12 cellular contexts compared by ENCODE assay signal in the genomic region with DNA sequence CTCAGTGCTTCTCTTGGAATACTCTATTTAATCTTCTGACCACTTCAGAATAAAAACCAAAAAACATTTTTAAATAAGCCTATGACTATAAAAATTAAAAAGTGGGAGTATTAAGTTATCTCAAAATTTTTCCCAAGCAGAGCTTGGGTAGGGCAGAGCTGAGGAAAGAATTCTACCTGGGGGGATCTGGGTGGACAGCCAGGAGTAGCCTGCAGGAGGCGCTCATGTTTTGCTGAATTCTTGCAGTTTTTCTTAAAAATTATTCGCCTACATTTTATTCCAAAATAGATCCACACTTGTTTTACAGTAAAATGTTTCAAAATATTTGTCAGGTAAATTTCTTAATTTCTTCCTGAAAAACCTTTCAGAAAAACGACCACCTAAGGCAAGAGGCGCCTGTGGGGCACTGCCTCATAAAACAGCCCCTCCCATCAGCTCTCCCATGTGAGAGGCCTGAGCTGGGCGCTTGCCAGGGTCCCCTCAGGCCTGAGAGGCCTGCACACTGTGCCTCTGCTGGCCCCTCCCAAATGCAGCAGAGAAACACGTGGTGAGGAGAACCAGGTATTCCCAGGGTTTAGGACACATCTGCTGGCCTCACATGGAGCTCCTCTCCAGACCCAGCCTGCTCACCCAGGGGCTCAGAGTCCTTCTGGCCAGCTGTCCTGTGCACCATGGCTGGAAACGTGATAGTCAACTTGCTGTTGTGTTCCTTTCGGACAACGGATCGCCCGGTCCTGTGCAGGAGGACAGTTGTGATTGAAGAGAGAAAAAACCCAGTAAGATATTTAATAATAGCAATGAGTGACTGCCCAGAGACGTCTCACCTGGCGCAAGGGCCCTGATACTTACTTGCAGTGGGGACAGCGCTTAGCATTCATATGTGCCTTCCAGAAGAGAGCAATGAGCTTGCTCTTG. TPM values are rescaled to one million over a fixed set of nuclear protein-coding genes. Genes with fewer than 3 reads are reported as not detected.
DNase-seq lines count a peak whose midpoint lies in the region; ATAC-seq, FAIRE-seq and TF ChIP-seq lines count a peak whose summit lies in the region.
"Had no signal": no experiment of that assay in that cellular context is flagged by ENCODE, and none has a peak within 500 bp of the region (broad histone marks: within the 10 kb centered on the region; RNA-seq: fewer than 3 reads in every experiment).

No MANE protein-coding gene starts in this region.

- H3K36me3 Mint-ChIP-seq in nephron progenitor cell (ENCODE audit: low read depth): peaks cover 64% of the 10 kb centered on the region
- H3K36me3 Mint-ChIP-seq in activated T-helper 17 cell treated with anti-CD3 and anti-CD28 coated beads, Interleukin-2, amount 50 U/mL, for 72 hours (ENCODE audit: low read depth): peaks cover 96% of the 10 kb centered on the region

- H3K4me1 ChIP-seq in DND-41 (ENCODE audit: insufficient read depth, low read length): no peaks in the 10 kb centered on the region
- no peaks in the 10 kb centered on the region for H3K4me1 ChIP-seq in HCT116 (ENCODE audit: control insufficient read depth in 1 of 2, insufficient read depth in 2 of 2, low read length in 2 of 2)
- H3K4me1 ChIP-seq in tibial nerve: no peaks in the 10 kb centered on the region
- H3K4me1 ChIP-seq: SJCRH30 had no signal

- DNase-seq in DND-41 (no peak), HCT116 (ENCODE audit: low read depth, low spot score) (no peak), bronchial epithelial cell (ENCODE audit: low read depth) (no peak), nephron progenitor cell (no peak), NCI-H2107 (lab: John Stamatoyannopoulos, UW) (no peak), tibial nerve (ENCODE audit: low spot score in 2 of 2) (no peak)
- DNase-seq: activated CD4-positive, alpha-beta T cell treated with anti-CD3 and anti-CD28 coated beads, Interleukin-2, amount 50 U/mL, for 4 hours; mesenchymal stem cell; NCI-H2171 treated with DMSO at 0.1 percent for 48 hours; SJCRH30 had no signal

- intact Hi-C loops in HCT116 (cut with micrococcal nuclease): loop anchor here (10.0 kb wide), 1 partner anchor 363 kb away; no protein-coding TSS in a partner anchor

- no peak overlapping the region for H2AFZ ChIP-seq in DND-41 (ENCODE audit: low read depth, low read length)
- no peak overlapping the region for H2AFZ ChIP-seq in HCT116 (ENCODE audit: low read depth, low read length, poor library complexity, severe bottlenecking)

- no peak overlapping the region for H3K9ac ChIP-seq in DND-41 (ENCODE audit: low read depth, low read length)
- H3K9ac ChIP-seq in HCT116 (ENCODE audit: low read length): no peak overlapping the region

- no peak; the same call in 2 of the 3 replicates for ATAC-seq in DND-41 (ENCODE audit: insufficient read depth, low read depth)
- ATAC-seq in HCT116: peak; percentile 60
- ATAC-seq in GM18520 (IDR thresholded peaks at IDR 0.05; ENCODE audit: unreplicated experiment): no peak
- ATAC-seq in activated T-helper 17 cell treated with anti-CD3 and anti-CD28 coated beads, Interleukin-2, amount 50 U/mL, for 72 hours (replicated peaks): no peak

- H3K4me3 ChIP-seq in DND-41 (ENCODE audit: low read depth in 1 of 2, low read length in 2 of 2) (no peak overlapping the region), HCT116 (replicated peaks in 1 of 2; ENCODE audit: low read depth in 1 of 2, low read length in 2 of 2) (no peak overlapping the region), bronchial epithelial cell (ENCODE audit: low read depth, low read length) (no peak overlapping the region), tibial nerve (no peak overlapping the region)
- H3K4me3 ChIP-seq: SJCRH30 had no signal

- RAD21 ChIA-PET in HCT116 (lab: Charles Lee; ENCODE audit: low non-redundant PET in 1 of 2, low total read pairs in 2 of 2, uncharacterized antibody in 2 of 2, unreplicated experiment in 2 of 2): no interaction called here

- H4K20me1 ChIP-seq in DND-41 (ENCODE audit: insufficient read depth, low read length) (0 out of 2 replicates have a peak, but pooled peaks cover 2% of the 10 kb centered on the region), HCT116 (ENCODE audit: insufficient read depth) (no peaks in the 10 kb centered on the region)

- H3K79me2 ChIP-seq in DND-41 (ENCODE audit: insufficient read depth, low read length): peaks cover 3% of the 10 kb centered on the region; the same call in 1 of the 2 replicates
- peaks cover 20% of the 10 kb centered on the region for H3K79me2 ChIP-seq in HCT116 (ENCODE audit: insufficient read depth, low read length)

- TF ChIP-seq CTCF in DND-41 (IDR thresholded peaks at IDR 0.05; ENCODE audit: borderline replicate concordance, extremely low read depth, low read length, poor library complexity, severe bottlenecking) (peak; percentile 50), HCT116 (IDR thresholded peaks at IDR 0.05 in 2 of 3, conservative IDR thresholded peaks at IDR 0.05 in 1 of 3; ENCODE audit: borderline replicate concordance in 1 of 3, insufficient read depth in 1 of 3, low read depth in 2 of 3, low read length in 2 of 3) (peak in 2 of 3 experiments; percentile 63 to 67; a peak in 4 of 6 replicates), bronchial epithelial cell (IDR thresholded peaks at IDR 0.05; ENCODE audit: insufficient read depth, low read length, severe bottlenecking) (peak; percentile 16), nephron progenitor cell (IDR thresholded peaks at IDR 0.05) (peak; percentile 34), tibial nerve (IDR thresholded peaks at IDR 0.05) (peak in 1 of 5 experiments; percentile 15)

- H3K9me2 ChIP-seq in HCT116 (ENCODE audit: insufficient read depth): no peaks in the 10 kb centered on the region

- FAIRE-seq in bronchial epithelial cell (lab: Jason Lieb, UNC): no peak

- TF ChIP-seq RAD21 in HCT116 (IDR thresholded peaks at IDR 0.05; ENCODE audit: low read depth): peak; percentile 32

- no peak for TF ChIP-seq EP300 in tibial nerve (IDR thresholded peaks at IDR 0.05)

- CTCF ChIA-PET in HCT116 (lab: Charles Lee): interaction anchor here (0.5 to 1.9 kb wide), 2 partner anchors 261 to 278 kb away, joined by 3 to 6 read pairs; no protein-coding TSS in a partner anchor

- peak overlapping the region; percentile 25 for H3K27ac Mint-ChIP-seq in nephron progenitor cell
- H3K27ac Mint-ChIP-seq in activated T-helper 17 cell treated with anti-CD3 and anti-CD28 coated beads, Interleukin-2, amount 50 U/mL, for 72 hours: no peak overlapping the region

- H3K9me3 Mint-ChIP-seq in nephron progenitor cell: no peaks in the 10 kb centered on the region
- no peaks in the 10 kb centered on the region for H3K9me3 Mint-ChIP-seq in activated T-helper 17 cell treated with anti-CD3 and anti-CD28 coated beads, Interleukin-2, amount 50 U/mL, for 72 hours

- H3K9me3 ChIP-seq in DND-41 (ENCODE audit: insufficient read depth, low read length, severe bottlenecking) (no peaks in the 10 kb centered on the region), HCT116 (ENCODE audit: control insufficient read depth in 1 of 2, insufficient read depth in 1 of 2, low read depth in 1 of 2, low read length in 2 of 2) (no peaks in the 10 kb centered on the region), tibial nerve (no peaks in the 10 kb centered on the region)
- H3K9me3 ChIP-seq: SJCRH30 had no signal

- no peak for TF ChIP-seq POLR2A in HCT116 (IDR thresholded peaks at IDR 0.05; ENCODE audit: borderline replicate concordance, extremely low read depth, insufficient read depth, insufficient read length)
- no peak for TF ChIP-seq POLR2A in tibial nerve (IDR thresholded peaks at IDR 0.05)

- BruUV-seq in HCT116 (replicated peaks; lab: Mats Ljungman, UMichigan): no TSS peak

- H3K36me3 ChIP-seq in DND-41 (ENCODE audit: insufficient read depth, low read length) (peaks cover 67% of the 10 kb centered on the region), HCT116 (ENCODE audit: control insufficient read depth in 1 of 2, insufficient read depth in 2 of 2, low read length in 2 of 2) (peaks cover 40 to 46% of the 10 kb centered on the region in 2 experiments), bronchial epithelial cell (ENCODE audit: control insufficient read depth, insufficient read depth, low read length) (peaks cover 19% of the 10 kb centered on the region), tibial nerve (peaks cover 0 to 86% (median 5%) of the 10 kb centered on the region in 3 donors)

- POLR2A ChIA-PET in HCT116 (lab: Charles Lee): interaction anchor here (1.2 kb wide), 1 partner anchor 11 kb away, joined by 3 read pairs; no protein-coding TSS in a partner anchor

- no peak overlapping the region for H3K4me3 Mint-ChIP-seq in nephron progenitor cell
- H3K4me3 Mint-ChIP-seq in activated T-helper 17 cell treated with anti-CD3 and anti-CD28 coated beads, Interleukin-2, amount 50 U/mL, for 72 hours: no peak overlapping the region

- H3K4me2 ChIP-seq in DND-41 (ENCODE audit: insufficient read depth, low read length) (no peak overlapping the region), HCT116 (ENCODE audit: low read length) (no peak overlapping the region)

- 82 to 84% methylated on average over 14 of the region's 14 CpGs for WGBS in tibial nerve, 2 donors

- H3K27me3 ChIP-seq in DND-41 (ENCODE audit: insufficient read depth, low read length, poor library complexity) (no peaks in the 10 kb centered on the region), HCT116 (ENCODE audit: insufficient read depth, low read length) (no peaks in the 10 kb centered on the region), bronchial epithelial cell (ENCODE audit: control insufficient read depth, insufficient read depth, low read length) (no peaks in the 10 kb centered on the region), tibial nerve (no peaks in the 10 kb centered on the region)
- H3K27me3 ChIP-seq: SJCRH30 had no signal

- no peak overlapping the region for H3K27ac ChIP-seq in DND-41 (ENCODE audit: low read length)
- no peak overlapping the region for H3K27ac ChIP-seq in HCT116 (ENCODE audit: low read depth, low read length)
- H3K27ac ChIP-seq in tibial nerve: no peak overlapping the region
- H3K27ac ChIP-seq: SJCRH30 had no signal

- no peaks in the 10 kb centered on the region for H3K4me1 Mint-ChIP-seq in nephron progenitor cell
- no peaks in the 10 kb centered on the region for H3K4me1 Mint-ChIP-seq in activated T-helper 17 cell treated with anti-CD3 and anti-CD28 coated beads, Interleukin-2, amount 50 U/mL, for 72 hours

- no peaks in the 10 kb centered on the region for H3K27me3 Mint-ChIP-seq in nephron progenitor cell (ENCODE audit: low read depth, poor library complexity)
- no peaks in the 10 kb centered on the region for H3K27me3 Mint-ChIP-seq in activated T-helper 17 cell treated with anti-CD3 and anti-CD28 coated beads, Interleukin-2, amount 50 U/mL, for 72 hours

TF ChIP-seq in HCT116, 20 proteins besides CTCF, POLR2A, EP300 and RAD21 (continues in another document):
- TF ChIP-seq ELF1 (IDR thresholded peaks at IDR 0.05; ENCODE audit: borderline replicate concordance, low read depth): no peak

RNA-seq across cellular contexts. Expression of gene POLR1A, which starts 17.5 kb away (rescaled TPM):
- total RNA-seq in HCT116 (2021; ENCODE audit: unreplicated experiment) (46.6 TPM), bronchial epithelial cell (9.7 and 12.0 TPM in 2 replicates), tibial nerve (10 to 100 TPM; 15.3 to 22.3 (median 19.8) TPM)
- 18.6 and 19.0 TPM in 2 replicates for polyA plus RNA-seq in HCT116 (2012)
- 10 to 100 TPM; 30.3 to 62.0 TPM for total RNA-seq in activated T-helper 17 cell treated with anti-CD3 and anti-CD28 coated beads, Interleukin-2, amount 50 U/mL, for 72 hours

RNA-seq across cellular contexts. Expression of gene PTCD3, which starts 17.8 kb away (rescaled TPM):
- total RNA-seq in HCT116 (2021; ENCODE audit: unreplicated experiment) (154 TPM), bronchial epithelial cell (48.4 and 57.2 TPM in 2 replicates), tibial nerve (100 to 1,000 TPM in 1 of 4 donors, 10 to 100 TPM in 3; 61.5 to 103 (median 73.7) TPM)
- 39.4 and 48.8 TPM in 2 replicates for polyA plus RNA-seq in HCT116 (2012)
- 100 to 1,000 TPM; 165 to 170 TPM for total RNA-seq in activated T-helper 17 cell treated with anti-CD3 and anti-CD28 coated beads, Interleukin-2, amount 50 U/mL, for 72 hours
